In genomic region chrX:40392599-40392998, GRCh38 we compare ENCODE assay signal across 24 cellular contexts.
DNase-seq lines count a peak whose midpoint lies in the region; ATAC-seq lines count a peak whose summit lies in the region.
"Had no signal": no experiment of that assay in that cellular context is flagged by ENCODE, and none has a peak within 500 bp of the region (broad histone marks: within the 10 kb centered on the region; RNA-seq: fewer than 3 reads in every experiment).

No MANE protein-coding gene starts in this region.

- no peak overlapping the region for H4K12ac ChIP-seq in trophoblast cell (ENCODE audit: low read depth, low read length)

- no peak overlapping the region for H3K18ac ChIP-seq in trophoblast cell (ENCODE audit: low read length)

- H2BK5ac ChIP-seq in trophoblast cell (ENCODE audit: low read depth, low read length, poor library complexity), result no peak overlapping the region

- no peaks in the 10 kb centered on the region for H3K4me1 ChIP-seq in trophoblast cell (ENCODE audit: control insufficient read depth in 1 of 2, insufficient read depth in 2 of 2, low read length in 2 of 2)
- H3K4me1 ChIP-seq: BE2C, breast epithelium, colonic mucosa, foreskin keratinocyte, lower lobe of right lung, SJSA1, vagina had no signal

- H2AFZ ChIP-seq in trophoblast cell (ENCODE audit: insufficient read depth, low read length, poor library complexity), result no peak overlapping the region

- no peak overlapping the region for H3K4ac ChIP-seq in trophoblast cell (ENCODE audit: low read depth, low read length)

- H4K91ac ChIP-seq in trophoblast cell (ENCODE audit: low read depth, low read length), result no peak overlapping the region

- no peak for ATAC-seq in GM21619 (IDR thresholded peaks at IDR 0.05; ENCODE audit: unreplicated experiment)
- ATAC-seq: effector memory CD8-positive, alpha-beta T cell; esophagus mucosa; foreskin keratinocyte; lower lobe of right lung; T-helper 17 cell had no signal

- no peak overlapping the region for H3K9ac ChIP-seq in trophoblast cell (ENCODE audit: low read length)

- no peaks in the 10 kb centered on the region for H3K9me3 ChIP-seq in trophoblast cell (ENCODE audit: insufficient read depth, low read depth, low read length)
- H3K9me3 ChIP-seq: BE2C, colonic mucosa, lower lobe of right lung, SJSA1, vagina had no signal

- no peak overlapping the region for H3K27ac ChIP-seq in trophoblast cell (ENCODE audit: low read depth, low read length)
- H3K27ac ChIP-seq: breast epithelium, colonic mucosa, foreskin keratinocyte, lower lobe of right lung, SJSA1, vagina had no signal

- H2BK12ac ChIP-seq in trophoblast cell (ENCODE audit: low read length), result no peak overlapping the region

- no peaks in the 10 kb centered on the region for H3K79me2 ChIP-seq in trophoblast cell (ENCODE audit: control insufficient read depth, insufficient read depth, low read length, poor library complexity)

- H3K36me3 ChIP-seq in trophoblast cell (ENCODE audit: control insufficient read depth in 1 of 2, insufficient read depth in 2 of 2, low read length in 2 of 2), result no peaks in the 10 kb centered on the region
- H3K36me3 ChIP-seq: BE2C, breast epithelium, colonic mucosa, lower lobe of right lung, SJSA1, vagina had no signal

- no peak overlapping the region for H3K23ac ChIP-seq in trophoblast cell (ENCODE audit: low read length)

- H3K4me3 ChIP-seq in trophoblast cell (ENCODE audit: low read depth, low read length), result no peak overlapping the region
- H3K4me3 ChIP-seq: breast epithelium, colonic mucosa, lower lobe of right lung, SJSA1, vagina had no signal

- no peak overlapping the region for H2BK120ac ChIP-seq in trophoblast cell (ENCODE audit: insufficient read depth, low read length, poor library complexity)

- H2AK5ac ChIP-seq in trophoblast cell (ENCODE audit: low read length), result no peak overlapping the region

- H3K14ac ChIP-seq in trophoblast cell (ENCODE audit: low read length), result no peak overlapping the region

- DNase-seq in NCI-H82 (lab: John Stamatoyannopoulos, UW) (peak; percentile 50), NCI-H82 treated with DMSO at 0.1 percent for 48 hours (lab: John Stamatoyannopoulos, UW; ENCODE audit: unreplicated experiment) (no peak), NAMALWA (ENCODE audit: low spot score) (peak; percentile 27), foreskin melanocyte (peak; percentile 31), putamen (ENCODE audit: low spot score) (peak; percentile 25), trophoblast cell (no peak), H4 (ENCODE audit: low spot score) (no peak)
- DNase-seq: activated CD4-positive, alpha-beta T cell treated with anti-CD3 and anti-CD28 coated beads, Interleukin-2, amount 10 ng/mL, durations not matched to agents 24 days and 14 days; activated naive CD4-positive, alpha-beta T cell; activated T-cell treated with anti-CD3 and anti-CD28 coated beads, Interleukin-2, amount 50 U/mL, for 48 hours; BE2C; colonic mucosa; effector memory CD8-positive, alpha-beta T cell; foreskin keratinocyte; KBM-7; lower lobe of right lung; MM.1S; NCI-H1436; T-helper 17 cell had no signal

- H3K79me1 ChIP-seq in trophoblast cell (ENCODE audit: low read length), result no peaks in the 10 kb centered on the region

- WGBS in trophoblast cell (ENCODE audit: extremely low coverage, insufficient coverage, insufficient read length), result no CpG with 5 or more reads among the region's 2 CpGs

- no peak overlapping the region for H3K4me2 ChIP-seq in trophoblast cell (ENCODE audit: low read length)

- H3K27me3 ChIP-seq in trophoblast cell (ENCODE audit: insufficient read depth, low read length), result no peaks in the 10 kb centered on the region
- H3K27me3 ChIP-seq: BE2C, colonic mucosa, foreskin keratinocyte, SJSA1, vagina had no signal

- H4K8ac ChIP-seq in trophoblast cell (ENCODE audit: low read depth, low read length), result no peak overlapping the region

Comparison
In these comparisons a context has a peak if more than half of its experiments do, and no peak if none do; other contexts are left out.
1. DNase-seq: peak in NCI-H82 (single experiment), NAMALWA (single experiment), foreskin melanocyte (single experiment) and putamen (single experiment); none in NCI-H82 treated with DMSO at 0.1 percent for 48 hours (single experiment), trophoblast cell (0 of 2) and H4 (single experiment).